9 cellular contexts compared by ENCODE assay signal in the genomic region with DNA sequence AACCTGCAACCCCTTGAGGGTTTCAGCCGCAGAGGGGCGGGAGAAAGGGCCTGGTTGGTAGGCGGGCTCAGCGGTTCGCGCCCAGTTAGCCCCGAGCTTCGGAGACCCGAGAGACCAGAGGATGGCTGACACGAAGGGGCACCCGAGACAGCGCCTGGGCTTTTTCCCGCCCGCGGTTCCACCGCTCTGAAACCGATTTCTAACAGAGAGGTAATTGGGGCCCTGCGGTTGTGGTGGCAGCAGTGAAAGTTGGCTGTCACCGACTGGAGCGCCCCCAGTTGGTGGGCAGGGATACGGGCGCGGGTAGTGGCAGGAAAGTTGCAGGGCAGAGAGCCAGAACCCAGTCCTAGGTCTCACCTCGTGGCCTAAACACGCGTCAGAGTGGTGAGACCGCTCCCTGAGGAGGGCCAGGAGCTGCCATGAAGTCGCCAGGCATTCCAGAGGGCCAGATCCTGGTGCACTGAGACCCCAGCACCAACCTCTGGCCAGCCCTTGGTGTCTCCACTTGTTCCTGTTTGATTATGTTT. TPM values are rescaled to one million over a fixed set of nuclear protein-coding genes. Genes with fewer than 3 reads are reported as not detected.
A peak's percentile ranks its signal among the peaks of the same experiment; 100 is the strongest.
DNase-seq lines count a peak whose midpoint lies in the region; ATAC-seq and TF ChIP-seq lines count a peak whose summit lies in the region.
"Had no signal": no experiment of that assay in that cellular context is flagged by ENCODE, and none has a peak within 500 bp of the region (broad histone marks: within the 10 kb centered on the region; RNA-seq: fewer than 3 reads in every experiment).

No MANE protein-coding gene starts in this region.

- intact Hi-C loops in testis (cut with DNase I; ENCODE audit: low total_unique reads) = no loop called here

- H3K4me3 ChIP-seq in fibroblast of villous mesenchyme (ENCODE audit: low read depth, low read length) (peak overlapping the region; percentile 74), testis (peak overlapping the region; percentile 64 to 78)

- H3K27me3 ChIP-seq in testis = no peaks in the 10 kb centered on the region

- TF ChIP-seq POLR2A in testis (IDR thresholded peaks at IDR 0.05) = no peak

- H3K9me3 ChIP-seq in testis = no peaks in the 10 kb centered on the region

- peak; percentile 50 for ATAC-seq in GM21576 (IDR thresholded peaks at IDR 0.05; ENCODE audit: unreplicated experiment)

- TF ChIP-seq CTCF in fibroblast of villous mesenchyme (IDR thresholded peaks at IDR 0.05; ENCODE audit: insufficient read depth, low read depth, low read length) (peak; percentile 64), testis (IDR thresholded peaks at IDR 0.05) (peak; percentile 71 to 88 (median 74))

- H3K4me1 ChIP-seq in testis = peaks cover 17% of the 10 kb centered on the region

- H3K27ac ChIP-seq in testis = peak overlapping the region; percentile 92 to 93

- H3K36me3 ChIP-seq in testis (ENCODE audit: low read depth, missing control alignments) = no peaks in the 10 kb centered on the region

- DNase-seq in DMS114 treated with DMSO at 0.1 percent for 48 hours (lab: John Stamatoyannopoulos, UW; ENCODE audit: unreplicated experiment) (peak; percentile 80), KG1 (lab: John Stamatoyannopoulos, UW) (peak; percentile 74), RPMI7951 (ENCODE audit: low read depth) (peak; percentile 81), fibroblast of villous mesenchyme (ENCODE audit: low read depth) (peak; percentile 78), occipital lobe (lab: John Stamatoyannopoulos, UW) (peak; percentile 44), testis (peak; percentile 89)
- peak; percentile 79 for DNase-seq in activated effector memory CD4-positive, alpha-beta T cell treated with Interleukin-2 at 50 U/mL for 16 hours

- whole genome bisulfite sequencing in testis, 2 donors = 0% methylated on average over 8 to 28 of the region's 28 CpGs

RNA-seq across cellular contexts. Expression of a gene that starts 0.6 kb away (rescaled TPM):
- total RNA-seq in RPMI7951 (2014; rRNA removed; shearing (Covaris generic)) = 1.2 and 4.3 TPM in 2 replicates
- total RNA-seq in fibroblast of villous mesenchyme (1.6 and 4.3 TPM in 2 replicates), occipital lobe (3.0 TPM), testis (10 to 100 TPM; 16.9 to 18.6 TPM)
- 66.3 TPM for polyA plus RNA-seq in testis (ENCODE audit: insufficient read depth, low read depth, low replicate concordance)

RNA-seq across cellular contexts. Expression of a gene that starts 14.8 kb away (rescaled TPM):
- 1,696 and 1,842 TPM in 2 replicates for total RNA-seq in RPMI7951 (2014; rRNA removed; shearing (Covaris generic))
- 255 and 321 TPM in 2 replicates for total RNA-seq in fibroblast of villous mesenchyme
- total RNA-seq in occipital lobe = 37.1 TPM
- 100 to 1,000 TPM; 823 to 834 TPM for total RNA-seq in testis
- polyA plus RNA-seq in testis (ENCODE audit: insufficient read depth, low read depth, low replicate concordance) = 745 TPM

RNA-seq across cellular contexts. Expression of a gene that starts 22.7 kb away (rescaled TPM):
- total RNA-seq in RPMI7951 (2014; rRNA removed; shearing (Covaris generic)) = not detected in 2 replicates
- total RNA-seq in fibroblast of villous mesenchyme (under 0.01 TPM in 1 of 2 replicates, not detected in the other), occipital lobe (not detected), testis (10 to 100 TPM in 1 of 2 donors, 1 to 10 TPM in 1; 7.0 to 11.7 TPM)
- polyA plus RNA-seq in testis (ENCODE audit: insufficient read depth, low read depth, low replicate concordance) = 11.7 TPM
- total RNA-seq: pulmonary artery endothelial cell had no signal

RNA-seq across cellular contexts. Expression of a gene that starts 23.0 kb away (rescaled TPM):
- total RNA-seq in RPMI7951 (2014; rRNA removed; shearing (Covaris generic)) = 18.4 and 20.8 TPM in 2 replicates
- total RNA-seq in fibroblast of villous mesenchyme (6.4 and 6.9 TPM in 2 replicates), occipital lobe (7.0 TPM), testis (10 to 100 TPM; 15.4 to 35.7 TPM)
- polyA plus RNA-seq in testis (ENCODE audit: insufficient read depth, low read depth, low replicate concordance) = 9.6 TPM

RNA-seq across cellular contexts. Expression of a gene that starts 31.1 kb away (rescaled TPM):
- 303 and 323 TPM in 2 replicates for total RNA-seq in RPMI7951 (2014; rRNA removed; shearing (Covaris generic))
- 120 and 185 TPM in 2 replicates for total RNA-seq in fibroblast of villous mesenchyme
- 34.3 TPM for total RNA-seq in occipital lobe
- total RNA-seq in testis = 100 to 1,000 TPM; 113 to 120 TPM
- polyA plus RNA-seq in testis (ENCODE audit: insufficient read depth, low read depth, low replicate concordance) = 373 TPM

Comparison
In these comparisons a context has a peak if more than half of its experiments do, and no peak if none do; other contexts are left out.
1. Peak in every context shown above with its lines: DNase-seq, ATAC-seq, H3K4me3 ChIP-seq and H3K27ac ChIP-seq.